ENCODE assay signal across 8 cellular contexts in the genomic region with DNA sequence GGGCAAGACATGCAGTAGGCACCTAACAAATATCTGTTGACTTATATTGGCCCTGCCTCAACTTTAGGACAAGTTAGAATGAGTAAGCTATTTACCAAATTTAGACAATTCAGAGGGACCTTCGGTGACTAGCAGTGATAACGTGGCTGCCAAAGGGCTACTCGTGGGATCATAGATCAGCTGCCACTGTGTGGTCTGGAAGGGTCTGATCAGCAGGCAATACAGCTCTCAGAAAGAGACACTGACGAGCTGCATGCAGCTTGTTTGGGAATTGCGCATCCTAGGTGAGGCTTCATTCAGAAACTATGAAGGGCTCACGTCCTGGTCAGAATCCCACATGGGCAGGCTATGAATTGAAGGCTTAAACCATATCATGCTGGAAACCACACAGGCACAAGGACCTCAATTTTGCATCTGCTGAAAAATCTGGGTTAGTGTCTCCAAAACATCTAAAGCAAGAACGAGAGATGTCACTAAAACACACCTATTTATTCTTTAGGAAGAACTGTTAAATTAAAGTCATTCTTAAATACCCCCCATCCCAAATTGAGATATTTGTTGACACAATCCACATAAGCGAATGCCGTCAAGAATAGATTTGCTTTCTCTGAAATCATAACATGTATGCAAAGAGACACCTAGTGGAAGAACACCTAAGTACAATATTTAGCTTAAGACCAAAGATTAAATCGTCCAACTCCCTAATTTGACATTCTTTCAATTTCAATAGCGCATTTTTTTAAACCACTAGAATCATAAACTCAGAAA.
DNase-seq lines count a peak whose midpoint lies in the region; ATAC-seq lines count a peak whose summit lies in the region.

No MANE protein-coding gene starts in this region.

- ATAC-seq in HG02642 (IDR thresholded peaks at IDR 0.05; ENCODE audit: poor library complexity, unreplicated experiment): peak; percentile 59
- peak; percentile 74 for ATAC-seq in stimulated activated effector memory CD8-positive, alpha-beta T cell treated with anti-CD3 and anti-CD28 coated beads, Interleukin-12 subunit alpha, Interleukin-12 subunit beta, amount 100 ng/mL, for 72 hours
- ATAC-seq in HG03139 (IDR thresholded peaks at IDR 0.05; ENCODE audit: unreplicated experiment): no peak

- intact Hi-C loops in activated CD4-positive, alpha-beta memory T cell treated with anti-CD3 and anti-CD28 coated beads for 36 hours (cut with micrococcal nuclease): loop anchor here (1.0 to 5.0 kb wide), 5 partner anchors 30 to 121 kb away; a partner anchor contains a TSS

- POLR2A ChIA-PET in activated CD4-positive, alpha-beta memory T cell treated with anti-CD3 and anti-CD28 coated beads for 36 hours (lab: Charles Lee): interaction anchor here (1.2 to 2.1 kb wide), 2 partner anchors 29 to 120 kb away, joined by 6 to 10 read pairs; no protein-coding TSS in a partner anchor

- H3K4me3 Mint-ChIP-seq in activated CD4-positive, alpha-beta memory T cell treated with anti-CD3 and anti-CD28 coated beads for 36 hours: peak overlapping the region; percentile 53
- peak overlapping the region; percentile 58 for H3K4me3 Mint-ChIP-seq in stimulated activated effector memory CD8-positive, alpha-beta T cell treated with anti-CD3 and anti-CD28 coated beads, Interleukin-12 subunit alpha, Interleukin-12 subunit beta, amount 100 ng/mL, for 72 hours

- CTCF ChIA-PET in activated CD4-positive, alpha-beta memory T cell treated with anti-CD3 and anti-CD28 coated beads for 36 hours (lab: Charles Lee): interaction anchor here (0.6 to 8.7 kb wide), 39 partner anchors 10 to 398 kb away, joined by 3 to 112 read pairs (median 7); no protein-coding TSS in a partner anchor

- H3K27ac Mint-ChIP-seq in activated CD4-positive, alpha-beta memory T cell treated with anti-CD3 and anti-CD28 coated beads for 36 hours: peak overlapping the region; percentile 9
- H3K27ac Mint-ChIP-seq in stimulated activated effector memory CD8-positive, alpha-beta T cell treated with anti-CD3 and anti-CD28 coated beads, Interleukin-12 subunit alpha, Interleukin-12 subunit beta, amount 100 ng/mL, for 72 hours: peak overlapping the region; percentile 11

- H3K36me3 Mint-ChIP-seq in activated CD4-positive, alpha-beta memory T cell treated with anti-CD3 and anti-CD28 coated beads for 36 hours: no peaks in the 10 kb centered on the region
- H3K36me3 Mint-ChIP-seq in stimulated activated effector memory CD8-positive, alpha-beta T cell treated with anti-CD3 and anti-CD28 coated beads, Interleukin-12 subunit alpha, Interleukin-12 subunit beta, amount 100 ng/mL, for 72 hours: no peaks in the 10 kb centered on the region

- peaks cover 3% of the 10 kb centered on the region for H3K27me3 Mint-ChIP-seq in activated CD4-positive, alpha-beta memory T cell treated with anti-CD3 and anti-CD28 coated beads for 36 hours

- peaks cover 18% of the 10 kb centered on the region for H3K4me1 Mint-ChIP-seq in activated CD4-positive, alpha-beta memory T cell treated with anti-CD3 and anti-CD28 coated beads for 36 hours (ENCODE audit: low read depth)
- H3K4me1 Mint-ChIP-seq in stimulated activated effector memory CD8-positive, alpha-beta T cell treated with anti-CD3 and anti-CD28 coated beads, Interleukin-12 subunit alpha, Interleukin-12 subunit beta, amount 100 ng/mL, for 72 hours: peaks cover 21% of the 10 kb centered on the region

- DNase-seq in A172 (ENCODE audit: low spot score) (peak; percentile 10), GDM1 (lab: John Stamatoyannopoulos, UW) (peak; percentile 16), NCI-H1694 treated with DMSO at 0.1 percent for 48 hours (lab: John Stamatoyannopoulos, UW) (peak; percentile 32), glomerular visceral epithelial cell (ENCODE audit: extremely low spot score) (peak; percentile 24)
- DNase-seq in activated CD4-positive, alpha-beta memory T cell treated with anti-CD3 and anti-CD28 coated beads for 36 hours: peak; percentile 11
- no peak for DNase-seq in stimulated activated effector memory CD8-positive, alpha-beta T cell treated with anti-CD3 and anti-CD28 coated beads, Interleukin-12 subunit alpha, Interleukin-12 subunit beta, amount 100 ng/mL, for 72 hours (ENCODE audit: low spot score in 2 of 2)

- H3K9me3 Mint-ChIP-seq in activated CD4-positive, alpha-beta memory T cell treated with anti-CD3 and anti-CD28 coated beads for 36 hours: no peaks in the 10 kb centered on the region
- no peaks in the 10 kb centered on the region for H3K9me3 Mint-ChIP-seq in stimulated activated effector memory CD8-positive, alpha-beta T cell treated with anti-CD3 and anti-CD28 coated beads, Interleukin-12 subunit alpha, Interleukin-12 subunit beta, amount 100 ng/mL, for 72 hours

Comparison
In these comparisons a context has a peak if more than half of its experiments do, and no peak if none do; other contexts are left out.
1. DNase-seq: peak in A172 (single experiment), GDM1 (single experiment), NCI-H1694 treated with DMSO at 0.1 percent for 48 hours (single experiment), activated CD4-positive, alpha-beta memory T cell treated with anti-CD3 and anti-CD28 coated beads for 36 hours (single experiment) and glomerular visceral epithelial cell (single experiment); none in stimulated activated effector memory CD8-positive, alpha-beta T cell treated with anti-CD3 and anti-CD28 coated beads, Interleukin-12 subunit alpha, Interleukin-12 subunit beta, amount 100 ng/mL, for 72 hours (0 of 2).